ENCODE assay signal across 1 cellular context in genomic region chr17:3025421-3026124, GRCh38.
TF ChIP-seq lines count a peak whose summit lies in the region.

No MANE protein-coding gene starts in this region.

TF ChIP-seq in IMR-90, 13 proteins besides CTCF, POLR2A, EP300 and RAD21:
- TF ChIP-seq NFE2L2 (IDR thresholded peaks at IDR 0.05; ENCODE audit: low read depth, low read length): no peak
- TF ChIP-seq, protein P1, sequence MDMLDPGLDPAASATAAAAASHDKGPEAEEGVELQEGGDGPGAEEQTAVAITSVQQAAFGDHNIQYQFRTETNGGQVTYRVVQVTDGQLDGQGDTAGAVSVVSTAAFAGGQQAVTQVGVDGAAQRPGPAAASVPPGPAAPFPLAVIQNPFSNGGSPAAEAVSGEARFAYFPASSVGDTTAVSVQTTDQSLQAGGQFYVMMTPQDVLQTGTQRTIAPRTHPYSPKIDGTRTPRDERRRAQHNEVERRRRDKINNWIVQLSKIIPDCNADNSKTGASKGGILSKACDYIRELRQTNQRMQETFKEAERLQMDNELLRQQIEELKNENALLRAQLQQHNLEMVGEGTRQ (IDR thresholded peaks at IDR 0.05; ENCODE audit: low read depth, low read length): no peak
- TF ChIP-seq FOS (IDR thresholded peaks at IDR 0.05; ENCODE audit: low read depth, low read length): no peak
- TF ChIP-seq RCOR1 (IDR thresholded peaks at IDR 0.05; ENCODE audit: insufficient replicate concordance, low read length): no peak
- no peak for TF ChIP-seq ELK1 (IDR thresholded peaks at IDR 0.05; ENCODE audit: borderline replicate concordance, low read depth, low read length)
- TF ChIP-seq SMC3 (IDR thresholded peaks at IDR 0.05; ENCODE audit: low read depth, low read length): no peak
- no peak for TF ChIP-seq BHLHE40 (IDR thresholded peaks at IDR 0.05; ENCODE audit: low read depth, low read length)
- no peak for TF ChIP-seq CEBPB (IDR thresholded peaks at IDR 0.05; ENCODE audit: low read depth, low read length)
- TF ChIP-seq MAZ (IDR thresholded peaks at IDR 0.05; ENCODE audit: borderline replicate concordance, low read depth, low read length): no peak
- TF ChIP-seq MAFK (IDR thresholded peaks at IDR 0.05; ENCODE audit: low read depth, low read length): no peak
- no peak for TF ChIP-seq CHD1 (IDR thresholded peaks at IDR 0.05; ENCODE audit: low read depth, low read length)
- no peak for TF ChIP-seq RFX5 (IDR thresholded peaks at IDR 0.05; ENCODE audit: low read depth, low read length)
- no peak for TF ChIP-seq MXI1 (IDR thresholded peaks at IDR 0.05; ENCODE audit: borderline replicate concordance, low read depth, low read length)
